Comparison of ENCODE assay signal across 20 cellular contexts in the genomic region with DNA sequence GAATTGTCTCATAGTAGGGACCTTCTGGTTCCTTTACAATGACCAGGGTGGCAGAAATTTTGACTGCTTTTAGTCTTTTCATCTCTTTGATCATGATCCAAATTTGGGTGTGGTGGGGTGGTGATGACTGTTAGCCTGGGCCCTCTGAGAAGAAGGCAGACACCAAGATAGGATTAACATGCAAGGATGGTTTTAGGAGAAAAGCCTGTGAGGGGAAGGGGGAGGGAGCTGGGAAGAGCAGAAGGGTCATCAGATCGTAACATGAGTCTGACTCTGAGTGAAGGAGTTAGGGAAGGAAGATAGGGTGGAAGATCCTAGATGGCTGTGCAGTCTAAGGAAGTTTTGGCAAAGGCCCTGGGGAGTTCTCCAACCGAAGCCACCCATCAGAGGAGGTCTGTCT. TPM values are rescaled to one million over a fixed set of nuclear protein-coding genes. Genes with fewer than 3 reads are reported as not detected.
DNase-seq lines count a peak whose midpoint lies in the region; ATAC-seq, FAIRE-seq and TF ChIP-seq lines count a peak whose summit lies in the region.
"Had no signal": no experiment of that assay in that cellular context is flagged by ENCODE, and none has a peak within 500 bp of the region (broad histone marks: within the 10 kb centered on the region; RNA-seq: fewer than 3 reads in every experiment).

No MANE protein-coding gene starts in this region.

- no peaks in the 10 kb centered on the region for H3K79me2 ChIP-seq in K562 (ENCODE audit: control insufficient read depth, insufficient read depth, low read length)

- WGBS in K562 (ENCODE audit: insufficient coverage, low coverage, missing lambda C conversion rate): 32% methylated on average over 2 of the region's 2 CpGs

- no peak for TF ChIP-seq RAD21 in K562 (CRISPR knock-in tag; conservative IDR thresholded peaks at IDR 0.05 in 1 of 2, IDR thresholded peaks at IDR 0.05 in 1 of 2)

- no TSS peak for BruUV-seq in K562 (replicated peaks; lab: Mats Ljungman, UMichigan)

- no peaks in the 10 kb centered on the region for H3K9me3 Mint-ChIP-seq in HFFc6
- H3K9me3 Mint-ChIP-seq in neural crest cell: no peaks in the 10 kb centered on the region
- no peaks in the 10 kb centered on the region for H3K9me3 Mint-ChIP-seq in natural killer cell treated with Interleukin-12 subunit alpha and Interleukin-12 subunit beta and Interleukin-15 and Interleukin-18, amount 100 ng/mL, for 72 hours
- no peaks in the 10 kb centered on the region for H3K9me3 Mint-ChIP-seq in glutamatergic neuron (ENCODE audit: unreplicated experiment)
- H3K9me3 Mint-ChIP-seq in activated CD4-positive, alpha-beta T cell treated with anti-CD3 and anti-CD28 coated beads for 36 hours (ENCODE audit: low read depth): no peaks in the 10 kb centered on the region

- H3K27ac ChIP-seq in K562 (ENCODE audit: extremely low read depth, low read depth, low read length): no peak overlapping the region
- H3K27ac ChIP-seq in uterus: no peak overlapping the region
- H3K27ac ChIP-seq: HL-60 had no signal

- H3K27ac Mint-ChIP-seq in HFFc6: peak overlapping the region; percentile 22; the same call in 1 of the 2 replicates
- peak overlapping the region; percentile 64 for H3K27ac Mint-ChIP-seq in neural crest cell (ENCODE audit: unreplicated experiment)
- no peak overlapping the region for H3K27ac Mint-ChIP-seq in natural killer cell treated with Interleukin-12 subunit alpha and Interleukin-12 subunit beta and Interleukin-15 and Interleukin-18, amount 100 ng/mL, for 72 hours
- no peak overlapping the region for H3K27ac Mint-ChIP-seq in glutamatergic neuron (ENCODE audit: unreplicated experiment)
- H3K27ac Mint-ChIP-seq in activated CD4-positive, alpha-beta T cell treated with anti-CD3 and anti-CD28 coated beads for 36 hours: no peak overlapping the region

- CTCF ChIA-PET in K562 (lab: Yijun Ruan, JAX; ENCODE audit: low intra/inter-chr PET ratio): no interaction called here
- CTCF ChIA-PET in activated CD4-positive, alpha-beta T cell treated with anti-CD3 and anti-CD28 coated beads for 36 hours (lab: Charles Lee): interaction anchor here (0.6 to 1.0 kb wide), 3 partner anchors 26 to 238 kb away, joined by 3 read pairs; no protein-coding TSS in a partner anchor

- no peaks in the 10 kb centered on the region for H3K9me1 ChIP-seq in K562 (ENCODE audit: control insufficient read depth, insufficient read depth, low read length)

- DNase-seq in HFFc6 (no peak), K562 (ENCODE audit: extremely low read depth in 1 of 4, low spot score in 3 of 4) (no peak), neural crest cell (ENCODE audit: low read depth, low spot score) (no peak), glutamatergic neuron (no peak), uterus (no peak)
- no peak for DNase-seq in natural killer cell treated with Interleukin-12 subunit alpha and Interleukin-12 subunit beta and Interleukin-15 and Interleukin-18, amount 100 ng/mL, for 72 hours (ENCODE audit: low spot score)
- no peak for DNase-seq in activated CD4-positive, alpha-beta T cell treated with anti-CD3 and anti-CD28 coated beads for 36 hours
- DNase-seq: ACHN; BE2C; C1 segment of cervical spinal cord; Caco-2; CD4-positive, CD25-positive, alpha-beta regulatory T cell; DMS153; DMS79; GDM1; HCEC 1CT had no signal

- TF ChIP-seq CTCF in HFFc6 (IDR thresholded peaks at IDR 0.05): no peak
- no peak for TF ChIP-seq CTCF in K562 (IDR thresholded peaks at IDR 0.05 in 2 of 3, conservative IDR thresholded peaks at IDR 0.05 in 1 of 3; ENCODE audit: insufficient read depth in 2 of 3, low read depth in 1 of 3, low read length in 3 of 3)
- no peak for TF ChIP-seq CTCF in neural crest cell (conservative IDR thresholded peaks at IDR 0.05)
- TF ChIP-seq CTCF in glutamatergic neuron (IDR thresholded peaks at IDR 0.05; ENCODE audit: partially characterized antibody, unreplicated experiment): no peak
- TF ChIP-seq CTCF in uterus (IDR thresholded peaks at IDR 0.05): no peak

- H3K36me3 Mint-ChIP-seq in HFFc6 (ENCODE audit: low read depth) (peaks cover 4% of the 10 kb centered on the region; the same call in 1 of the 2 replicates), neural crest cell (ENCODE audit: low read depth) (no peaks in the 10 kb centered on the region), glutamatergic neuron (ENCODE audit: unreplicated experiment) (no peaks in the 10 kb centered on the region)
- H3K36me3 Mint-ChIP-seq in natural killer cell treated with Interleukin-12 subunit alpha and Interleukin-12 subunit beta and Interleukin-15 and Interleukin-18, amount 100 ng/mL, for 72 hours: no peaks in the 10 kb centered on the region
- H3K36me3 Mint-ChIP-seq in activated CD4-positive, alpha-beta T cell treated with anti-CD3 and anti-CD28 coated beads for 36 hours (ENCODE audit: low read depth): no peaks in the 10 kb centered on the region
- H3K36me3 Mint-ChIP-seq: CD4-positive, CD25-positive, alpha-beta regulatory T cell had no signal

- POLR2A ChIA-PET in K562 (lab: Yijun Ruan, JAX): interaction anchor here (1.1 to 1.6 kb wide), 2 partner anchors 10 to 41 kb away, joined by 3 to 4 read pairs; partner anchors contain the start of gene DDX59
- POLR2A ChIA-PET in activated CD4-positive, alpha-beta T cell treated with anti-CD3 and anti-CD28 coated beads for 36 hours (lab: Charles Lee): no interaction called here

- H3K36me3 ChIP-seq in K562 (ENCODE audit: control insufficient read depth, insufficient read depth, low read length) (no peaks in the 10 kb centered on the region), uterus (no peaks in the 10 kb centered on the region)
- H3K36me3 ChIP-seq: BE2C had no signal

- in situ Hi-C loops in K562 (cut with MboI): no loop called here

- no peak overlapping the region for H3K4me2 ChIP-seq in K562 (ENCODE audit: insufficient read depth, low read length)

- no peaks in the 10 kb centered on the region for H3K9me3 ChIP-seq in K562 (replicated peaks; ENCODE audit: control insufficient read depth, insufficient read depth, low read depth, low read length)
- no peaks in the 10 kb centered on the region for H3K9me3 ChIP-seq in uterus
- H3K9me3 ChIP-seq: BE2C, Caco-2 had no signal

- peak overlapping the region in 1 of 2 experiments; percentile 1; a peak in 1 of 4 replicates for H3K9ac ChIP-seq in K562 (ENCODE audit: insufficient read depth in 1 of 2, low read depth in 2 of 2, low read length in 2 of 2)

- no peaks in the 10 kb centered on the region for H3K27me3 ChIP-seq in K562 (ENCODE audit: control insufficient read depth in 2 of 2, insufficient read depth in 2 of 2, low read length in 2 of 2)
- no peaks in the 10 kb centered on the region for H3K27me3 ChIP-seq in uterus
- H3K27me3 ChIP-seq: BE2C had no signal

- H3K4me1 ChIP-seq in K562 (replicated peaks in 1 of 2; ENCODE audit: control insufficient read depth in 2 of 2, insufficient read depth in 2 of 2, low read length in 2 of 2) (peaks cover 4 to 16% of the 10 kb centered on the region in 2 experiments; a peak in 2 of 5 replicates), uterus (no peaks in the 10 kb centered on the region)
- H3K4me1 ChIP-seq: Caco-2 had no signal

- no peaks in the 10 kb centered on the region for H4K20me1 ChIP-seq in K562 (replicated peaks; ENCODE audit: control insufficient read depth, insufficient read depth, low read length)

- H3K27me3 Mint-ChIP-seq in HFFc6 (ENCODE audit: insufficient read depth) (peaks cover under 1% of the 10 kb centered on the region), neural crest cell (ENCODE audit: low read depth) (no peaks in the 10 kb centered on the region), glutamatergic neuron (ENCODE audit: unreplicated experiment) (no peaks in the 10 kb centered on the region)
- peaks cover 3 to 7% of the 10 kb centered on the region in 2 donors for H3K27me3 Mint-ChIP-seq in natural killer cell treated with Interleukin-12 subunit alpha and Interleukin-12 subunit beta and Interleukin-15 and Interleukin-18, amount 100 ng/mL, for 72 hours
- H3K27me3 Mint-ChIP-seq in activated CD4-positive, alpha-beta T cell treated with anti-CD3 and anti-CD28 coated beads for 36 hours: peaks cover 2% of the 10 kb centered on the region

- TF ChIP-seq EP300 in K562 (IDR thresholded peaks at IDR 0.05; ENCODE audit: low read length): no peak

- no peak overlapping the region for H3K4me3 ChIP-seq in K562
- no peak overlapping the region for H3K4me3 ChIP-seq in uterus

- peak overlapping the region; percentile 33; the same call in 1 of the 2 replicates for H2AFZ ChIP-seq in K562 (ENCODE audit: low read depth, low read length)

- H3K4me1 Mint-ChIP-seq in HFFc6 (ENCODE audit: low read depth) (peaks cover 17% of the 10 kb centered on the region), neural crest cell (peaks cover 6% of the 10 kb centered on the region), glutamatergic neuron (ENCODE audit: low read depth, unreplicated experiment) (no peaks in the 10 kb centered on the region)
- H3K4me1 Mint-ChIP-seq in natural killer cell treated with Interleukin-12 subunit alpha and Interleukin-12 subunit beta and Interleukin-15 and Interleukin-18, amount 100 ng/mL, for 72 hours (ENCODE audit: low read depth in 2 of 2): peaks cover 3 to 5% of the 10 kb centered on the region in 2 donors
- no peaks in the 10 kb centered on the region for H3K4me1 Mint-ChIP-seq in activated CD4-positive, alpha-beta T cell treated with anti-CD3 and anti-CD28 coated beads for 36 hours
- H3K4me1 Mint-ChIP-seq: CD4-positive, CD25-positive, alpha-beta regulatory T cell had no signal

- FAIRE-seq in K562 (lab: Jason Lieb, UNC): no peak
- FAIRE-seq: A204.1, GM12892, GM18507 had no signal

- H3K4me3 Mint-ChIP-seq in HFFc6: no peak overlapping the region
- H3K4me3 Mint-ChIP-seq in neural crest cell: no peak overlapping the region
- H3K4me3 Mint-ChIP-seq in natural killer cell treated with Interleukin-12 subunit alpha and Interleukin-12 subunit beta and Interleukin-15 and Interleukin-18, amount 100 ng/mL, for 72 hours: no peak overlapping the region
- H3K4me3 Mint-ChIP-seq in glutamatergic neuron (ENCODE audit: unreplicated experiment): no peak overlapping the region
- no peak overlapping the region for H3K4me3 Mint-ChIP-seq in activated CD4-positive, alpha-beta T cell treated with anti-CD3 and anti-CD28 coated beads for 36 hours
- H3K4me3 Mint-ChIP-seq: CD4-positive, CD25-positive, alpha-beta regulatory T cell had no signal

- TF ChIP-seq POLR2A in K562 (conservative IDR thresholded peaks at IDR 0.05): no peak
- no peak for TF ChIP-seq POLR2A in uterus (IDR thresholded peaks at IDR 0.05)

- ATAC-seq in K562: no peak; the same call in 1 of the 3 replicates
- no peak for ATAC-seq in natural killer cell treated with Interleukin-12 subunit alpha and Interleukin-12 subunit beta and Interleukin-15 and Interleukin-18, amount 100 ng/mL, for 72 hours
- ATAC-seq in activated CD4-positive, alpha-beta T cell treated with anti-CD3 and anti-CD28 coated beads for 36 hours: no peak

- intact Hi-C loops in K562 (cut with micrococcal nuclease) (no loop called here), uterus (cut with DNase I; ENCODE audit: low total_unique reads) (no loop called here)
- intact Hi-C loops in activated CD4-positive, alpha-beta T cell treated with anti-CD3 and anti-CD28 coated beads for 36 hours (cut with DNase I, micrococcal nuclease): no loop called here

RNA-seq across cellular contexts. Expression of gene CAMSAP2, which starts 28.5 kb away (rescaled TPM):
- total RNA-seq in HFFc6 (2021; fragmentation: NEBNext Ultra II Directional; extraction: Animal tissue kit (Norgen Biotek cat#: 25700)): 10 to 100 TPM; 30.2 to 35.6 (median 33.3) TPM
- total RNA-seq in K562 (2011; cell fraction: chromatin; rRNA removed; ENCODE audit: low replicate concordance): 2.9 and 9.1 TPM in 2 replicates
- 0.83 and 1.1 TPM in 2 replicates for total RNA-seq in K562 (2011; cell fraction: nucleolus; rRNA removed)
- 1.8 TPM in 2 replicates for total RNA-seq in K562 (2011; cell fraction: nucleoplasm; rRNA removed)
- total RNA-seq in K562 (2014; rRNA removed): 2.7 and 2.9 TPM in 2 replicates
- 5.8 and 6.9 TPM in 2 replicates for total RNA-seq in K562 (2014; rRNA removed; fragmentation: Illumina TruSeq; extraction: Trizol)
- total RNA-seq in K562 (2015; rRNA removed; fragmentation: Illumina TruSeq; extraction: Trizol): 7.4 and 7.5 TPM in 2 replicates
- 5.2 and 5.3 TPM in 2 replicates for total RNA-seq in K562 (2021)
- 2.7 and 3.3 TPM in 2 replicates for polyA plus RNA-seq in K562 (2011; rRNA removed)
- 0.37 and 1.0 TPM in 2 replicates for polyA plus RNA-seq in K562 (2011; cell fraction: cytosol; rRNA removed)
- polyA plus RNA-seq in K562 (2011; cell fraction: nucleus; rRNA removed): 2.1 and 3.5 TPM in 2 replicates
- 3.5 and 3.7 TPM in 2 replicates for polyA plus RNA-seq in K562 (2012)
- polyA plus RNA-seq in K562 (2014; fragmentation: Illumina TruSeq; extraction: Trizol): 4.8 and 5.9 TPM in 2 replicates
- polyA plus RNA-seq in K562 (2014; fragmentation: Nextera tagmentation; extraction: Ambion mirVana): 1 to 10 TPM; 1.4 to 1.7 TPM
- 2.5 and 3.3 TPM in 2 replicates for polyA plus RNA-seq in K562 (2014; rRNA removed)
- 7.5 and 10.8 TPM in 2 replicates for polyA minus RNA-seq in K562 (2011; rRNA and poly(A)+ RNA removed)
- polyA minus RNA-seq in K562 (2011; cell fraction: cytosol; rRNA and poly(A)+ RNA removed): 3.2 and 4.0 TPM in 2 replicates
- polyA minus RNA-seq in K562 (2011; cell fraction: nucleus; rRNA and poly(A)+ RNA removed): 2.8 and 4.9 TPM in 2 replicates
- 40.3 and 44.8 TPM in 2 replicates for total RNA-seq in neural crest cell
- under 1 TPM; 0.31 to 0.48 TPM for total RNA-seq in natural killer cell treated with Interleukin-12 subunit alpha and Interleukin-12 subunit beta and Interleukin-15 and Interleukin-18, amount 100 ng/mL, for 72 hours
- total RNA-seq in glutamatergic neuron (ENCODE audit: unreplicated experiment): 51.1 TPM
- 1 to 10 TPM; 2.3 to 3.0 TPM for total RNA-seq in activated CD4-positive, alpha-beta T cell treated with anti-CD3 and anti-CD28 coated beads for 36 hours
- 10 to 100 TPM; 31.0 to 64.8 (median 47.7) TPM for total RNA-seq in uterus

RNA-seq across cellular contexts. Expression of gene DDX59, which starts 40.5 kb away (rescaled TPM):
- total RNA-seq in HFFc6 (2021; fragmentation: NEBNext Ultra II Directional; extraction: Animal tissue kit (Norgen Biotek cat#: 25700)): 10 to 100 TPM; 13.2 to 17.3 (median 14.6) TPM
- 19.4 and 32.1 TPM in 2 replicates for total RNA-seq in K562 (2011; cell fraction: chromatin; rRNA removed; ENCODE audit: low replicate concordance)
- total RNA-seq in K562 (2011; cell fraction: nucleolus; rRNA removed): 8.0 and 8.6 TPM in 2 replicates
- total RNA-seq in K562 (2011; cell fraction: nucleoplasm; rRNA removed): 12.3 and 17.9 TPM in 2 replicates
- total RNA-seq in K562 (2014; rRNA removed): 15.8 and 18.4 TPM in 2 replicates
- 21.1 and 23.9 TPM in 2 replicates for total RNA-seq in K562 (2014; rRNA removed; fragmentation: Illumina TruSeq; extraction: Trizol)
- total RNA-seq in K562 (2015; rRNA removed; fragmentation: Illumina TruSeq; extraction: Trizol): 20.0 and 24.1 TPM in 2 replicates
- total RNA-seq in K562 (2021): 17.9 and 19.9 TPM in 2 replicates
- polyA plus RNA-seq in K562 (2011; rRNA removed): 19.8 and 23.4 TPM in 2 replicates
- polyA plus RNA-seq in K562 (2011; cell fraction: cytosol; rRNA removed): 4.9 and 12.3 TPM in 2 replicates
- 8.0 and 12.4 TPM in 2 replicates for polyA plus RNA-seq in K562 (2011; cell fraction: nucleus; rRNA removed)
- 12.2 and 19.5 TPM in 2 replicates for polyA plus RNA-seq in K562 (2012)
- 21.1 and 30.4 TPM in 2 replicates for polyA plus RNA-seq in K562 (2014; fragmentation: Illumina TruSeq; extraction: Trizol)
- polyA plus RNA-seq in K562 (2014; fragmentation: Nextera tagmentation; extraction: Ambion mirVana): 1 to 10 TPM; 8.3 TPM
- 24.4 and 25.7 TPM in 2 replicates for polyA plus RNA-seq in K562 (2014; rRNA removed)
- 20.3 and 27.4 TPM in 2 replicates for polyA minus RNA-seq in K562 (2011; rRNA and poly(A)+ RNA removed)
- polyA minus RNA-seq in K562 (2011; cell fraction: cytosol; rRNA and poly(A)+ RNA removed): 9.6 and 13.3 TPM in 2 replicates
- polyA minus RNA-seq in K562 (2011; cell fraction: nucleus; rRNA and poly(A)+ RNA removed): 6.5 and 13.0 TPM in 2 replicates
- 18.0 and 19.7 TPM in 2 replicates for total RNA-seq in neural crest cell
- 10 to 100 TPM; 24.3 to 27.5 TPM for total RNA-seq in natural killer cell treated with Interleukin-12 subunit alpha and Interleukin-12 subunit beta and Interleukin-15 and Interleukin-18, amount 100 ng/mL, for 72 hours
- total RNA-seq in glutamatergic neuron (ENCODE audit: unreplicated experiment): 10.6 TPM
- 10 to 100 TPM; 17.4 to 19.4 TPM for total RNA-seq in activated CD4-positive, alpha-beta T cell treated with anti-CD3 and anti-CD28 coated beads for 36 hours
- total RNA-seq in uterus: 10 to 100 TPM in 3 of 4 donors, 1 to 10 TPM in 1; 8.2 to 30.5 (median 22.0) TPM

Comparison
In these comparisons a context has a peak if more than half of its experiments do, and no peak if none do; other contexts are left out.
1. H3K27ac Mint-ChIP-seq: peak in HFFc6 (single experiment) and neural crest cell (single experiment); none in natural killer cell treated with Interleukin-12 subunit alpha and Interleukin-12 subunit beta and Interleukin-15 and Interleukin-18, amount 100 ng/mL, for 72 hours (0 of 2), glutamatergic neuron (single experiment) and activated CD4-positive, alpha-beta T cell treated with anti-CD3 and anti-CD28 coated beads for 36 hours (single experiment).